ENCODE assay signal across 22 cellular contexts in genomic region chr9:138097501-138097991, GRCh38.
DNase-seq lines count a peak whose midpoint lies in the region; ATAC-seq and TF ChIP-seq lines count a peak whose summit lies in the region.
"Had no signal": no experiment of that assay in that cellular context is flagged by ENCODE, and none has a peak within 500 bp of the region (broad histone marks: within the 10 kb centered on the region; RNA-seq: fewer than 3 reads in every experiment).

No MANE protein-coding gene starts in this region.

- H3K9me3 Mint-ChIP-seq in activated naive CD4-positive, alpha-beta T cell treated with anti-CD3 and anti-CD28 coated beads, Interleukin-2, amount 10 ng/mL, durations not matched to agents 7 days and 5 days: no peaks in the 10 kb centered on the region
- no peaks in the 10 kb centered on the region for H3K9me3 Mint-ChIP-seq in activated CD4-positive, alpha-beta memory T cell treated with anti-CD3 and anti-CD28 coated beads, Interleukin-2, amount 10 ng/mL, durations not matched to agents 7 days and 5 days
- H3K9me3 Mint-ChIP-seq: activated T-helper 2 cell treated with anti-CD3 and anti-CD28 coated beads, Interferon-gamma antibody, Interleukin-2, Interleukin-4, amounts not matched to agents 10 μg/mL and 5 μg/mL and 100 μg/mL, durations not matched to agents 14 hours and 24 hours and 36 hours had no signal

- H3K4me1 ChIP-seq in upper lobe of left lung (no peaks in the 10 kb centered on the region), A673 (ENCODE audit: insufficient read depth, low read length, poor library complexity, severe bottlenecking) (no peaks in the 10 kb centered on the region)
- H3K4me1 ChIP-seq: BLaER1 treated with 17β-estradiol and CSF1 and Interleukin-3, amounts not matched to agents 10 nM and 100 nM; breast epithelium; SJSA1 had no signal

- CTCF ChIA-PET in activated naive CD4-positive, alpha-beta T cell treated with anti-CD3 and anti-CD28 coated beads, Interleukin-2, amount 10 ng/mL, durations not matched to agents 7 days and 5 days (lab: Charles Lee): no interaction called here
- CTCF ChIA-PET in activated CD4-positive, alpha-beta memory T cell treated with anti-CD3 and anti-CD28 coated beads, Interleukin-2, amount 10 ng/mL, durations not matched to agents 7 days and 5 days (lab: Charles Lee): no interaction called here
- CTCF ChIA-PET in A673 (lab: Charles Lee): no interaction called here

- WGBS in upper lobe of left lung, 2 donors: 67 to 83% methylated on average over 8 to 12 of the region's 13 CpGs

- H3K9me3 ChIP-seq in upper lobe of left lung (no peaks in the 10 kb centered on the region), A673 (ENCODE audit: low read depth, low read length, poor library complexity, severe bottlenecking) (no peaks in the 10 kb centered on the region)
- H3K9me3 ChIP-seq: BLaER1 treated with 17β-estradiol and CSF1 and Interleukin-3, amounts not matched to agents 10 nM and 100 nM; SJSA1 had no signal

- TF ChIP-seq POLR2A in upper lobe of left lung (IDR thresholded peaks at IDR 0.05): no peak

- H3K4me3 ChIP-seq in upper lobe of left lung (no peak overlapping the region), A673 (ENCODE audit: low read depth, low read length, poor library complexity, severe bottlenecking) (no peak overlapping the region)
- H3K4me3 ChIP-seq: BLaER1 treated with 17β-estradiol and CSF1 and Interleukin-3, amounts not matched to agents 10 nM and 100 nM; breast epithelium; SJSA1 had no signal

- POLR2A ChIA-PET in activated CD4-positive, alpha-beta memory T cell treated with anti-CD3 and anti-CD28 coated beads, Interleukin-2, amount 10 ng/mL, durations not matched to agents 7 days and 5 days (lab: Charles Lee): no interaction called here
- POLR2A ChIA-PET in A673 (lab: Charles Lee; ENCODE audit: low non-redundant PET): no interaction called here

- DNase-seq in activated naive CD4-positive, alpha-beta T cell treated with anti-CD3 and anti-CD28 coated beads, Interleukin-2, amount 10 ng/mL, durations not matched to agents 7 days and 5 days: peak; percentile 11
- DNase-seq in activated naive CD4-positive, alpha-beta T cell treated with Interleukin-2 at 50 U/mL for 16 hours: no peak
- peak; percentile 11 for DNase-seq in activated CD4-positive, alpha-beta memory T cell treated with anti-CD3 and anti-CD28 coated beads, Interleukin-2, amount 10 ng/mL, durations not matched to agents 7 days and 5 days
- peak; percentile 32 for DNase-seq in left lobe of liver (ENCODE audit: low spot score)
- peak; percentile 9 to 44 for DNase-seq in upper lobe of left lung
- DNase-seq in cerebellum (ENCODE audit: low spot score): no peak
- no peak for DNase-seq in H4 (ENCODE audit: low spot score)
- no peak for DNase-seq in A673 (ENCODE audit: low spot score)
- DNase-seq: Calu3; foreskin melanocyte; mesendoderm; NCI-H1105; NCI-H2081 treated with DMSO at 0.1 percent for 48 hours; stimulated activated naive B cell treated with anti-CD40 and anti-IgM and Interleukin-4, amounts not matched to agents 10 μg/mL and 1 μg/mL and 100 μg/mL, for 72 hours; WERI-Rb-1 had no signal

- TF ChIP-seq CTCF in upper lobe of left lung (IDR thresholded peaks at IDR 0.05): no peak
- no peak for TF ChIP-seq CTCF in A673 (conservative IDR thresholded peaks at IDR 0.05; ENCODE audit: low read depth, low read length)

- no peak overlapping the region for H3K27ac ChIP-seq in upper lobe of left lung
- no peak overlapping the region for H3K27ac ChIP-seq in A673 (ENCODE audit: low read depth, low read length, poor library complexity, severe bottlenecking)
- H3K27ac ChIP-seq: BLaER1 treated with 17β-estradiol and CSF1 and Interleukin-3, amounts not matched to agents 10 nM and 100 nM; breast epithelium; epithelial cell of prostate; SJSA1; WERI-Rb-1 had no signal

- H3K36me3 Mint-ChIP-seq in activated naive CD4-positive, alpha-beta T cell treated with anti-CD3 and anti-CD28 coated beads, Interleukin-2, amount 10 ng/mL, durations not matched to agents 7 days and 5 days: no peaks in the 10 kb centered on the region
- no peaks in the 10 kb centered on the region for H3K36me3 Mint-ChIP-seq in activated CD4-positive, alpha-beta memory T cell treated with anti-CD3 and anti-CD28 coated beads, Interleukin-2, amount 10 ng/mL, durations not matched to agents 7 days and 5 days (ENCODE audit: low read depth)
- H3K36me3 Mint-ChIP-seq: naive thymus-derived CD4-positive, alpha-beta T cell; stimulated activated naive B cell treated with anti-CD40 and anti-IgM and Interleukin-4, amounts not matched to agents 10 μg/mL and 1 μg/mL and 100 μg/mL, for 72 hours had no signal

- no peaks in the 10 kb centered on the region for H3K27me3 Mint-ChIP-seq in activated naive CD4-positive, alpha-beta T cell treated with anti-CD3 and anti-CD28 coated beads, Interleukin-2, amount 10 ng/mL, durations not matched to agents 7 days and 5 days
- H3K27me3 Mint-ChIP-seq in activated CD4-positive, alpha-beta memory T cell treated with anti-CD3 and anti-CD28 coated beads, Interleukin-2, amount 10 ng/mL, durations not matched to agents 7 days and 5 days: no peaks in the 10 kb centered on the region
- H3K27me3 Mint-ChIP-seq: naive thymus-derived CD4-positive, alpha-beta T cell; stimulated activated naive B cell treated with anti-CD40 and anti-IgM and Interleukin-4, amounts not matched to agents 10 μg/mL and 1 μg/mL and 100 μg/mL, for 72 hours had no signal

- no peaks in the 10 kb centered on the region for H3K27me3 ChIP-seq in upper lobe of left lung
- no peaks in the 10 kb centered on the region for H3K27me3 ChIP-seq in A673 (replicated peaks; ENCODE audit: insufficient read depth, low read depth, low read length, poor library complexity)
- H3K27me3 ChIP-seq: BLaER1 treated with 17β-estradiol and CSF1 and Interleukin-3, amounts not matched to agents 10 nM and 100 nM; breast epithelium; SJSA1 had no signal

- no TSS peak for BruUV-seq in A673 (replicated peaks; lab: Mats Ljungman, UMichigan)

- H3K36me3 ChIP-seq in upper lobe of left lung (no peaks in the 10 kb centered on the region), A673 (ENCODE audit: insufficient read depth, low read length, poor library complexity, severe bottlenecking) (no peaks in the 10 kb centered on the region)
- H3K36me3 ChIP-seq: BLaER1 treated with 17β-estradiol and CSF1 and Interleukin-3, amounts not matched to agents 10 nM and 100 nM; breast epithelium; SJSA1; WERI-Rb-1 had no signal

- H3K27ac Mint-ChIP-seq in activated naive CD4-positive, alpha-beta T cell treated with anti-CD3 and anti-CD28 coated beads, Interleukin-2, amount 10 ng/mL, durations not matched to agents 7 days and 5 days: no peak overlapping the region
- H3K27ac Mint-ChIP-seq in activated CD4-positive, alpha-beta memory T cell treated with anti-CD3 and anti-CD28 coated beads, Interleukin-2, amount 10 ng/mL, durations not matched to agents 7 days and 5 days: no peak overlapping the region
- H3K27ac Mint-ChIP-seq: activated T-helper 2 cell treated with anti-CD3 and anti-CD28 coated beads, Interferon-gamma antibody, Interleukin-2, Interleukin-4, amounts not matched to agents 10 μg/mL and 5 μg/mL and 100 μg/mL, durations not matched to agents 14 hours and 24 hours and 36 hours; naive thymus-derived CD4-positive, alpha-beta T cell; stimulated activated naive B cell treated with anti-CD40 and anti-IgM and Interleukin-4, amounts not matched to agents 10 μg/mL and 1 μg/mL and 100 μg/mL, for 72 hours had no signal

- intact Hi-C loops in A673 (cut with micrococcal nuclease; ENCODE audit: unreplicated experiment): no loop called here

- H3K4me3 Mint-ChIP-seq in activated naive CD4-positive, alpha-beta T cell treated with anti-CD3 and anti-CD28 coated beads, Interleukin-2, amount 10 ng/mL, durations not matched to agents 7 days and 5 days: no peak overlapping the region
- no peak overlapping the region for H3K4me3 Mint-ChIP-seq in activated CD4-positive, alpha-beta memory T cell treated with anti-CD3 and anti-CD28 coated beads, Interleukin-2, amount 10 ng/mL, durations not matched to agents 7 days and 5 days
- H3K4me3 Mint-ChIP-seq: naive thymus-derived CD4-positive, alpha-beta T cell; stimulated activated naive B cell treated with anti-CD40 and anti-IgM and Interleukin-4, amounts not matched to agents 10 μg/mL and 1 μg/mL and 100 μg/mL, for 72 hours had no signal

- no peak for TF ChIP-seq EP300 in upper lobe of left lung (IDR thresholded peaks at IDR 0.05)

- no peaks in the 10 kb centered on the region for H3K4me1 Mint-ChIP-seq in activated naive CD4-positive, alpha-beta T cell treated with anti-CD3 and anti-CD28 coated beads, Interleukin-2, amount 10 ng/mL, durations not matched to agents 7 days and 5 days
- no peaks in the 10 kb centered on the region for H3K4me1 Mint-ChIP-seq in activated CD4-positive, alpha-beta memory T cell treated with anti-CD3 and anti-CD28 coated beads, Interleukin-2, amount 10 ng/mL, durations not matched to agents 7 days and 5 days
- H3K4me1 Mint-ChIP-seq: naive thymus-derived CD4-positive, alpha-beta T cell; stimulated activated naive B cell treated with anti-CD40 and anti-IgM and Interleukin-4, amounts not matched to agents 10 μg/mL and 1 μg/mL and 100 μg/mL, for 72 hours had no signal

- ATAC-seq in left lobe of liver (no peak), upper lobe of left lung (ENCODE audit: low FRiP score in 2 of 2) (peak in 1 of 2 donors; percentile 9)
- ATAC-seq: naive thymus-derived CD4-positive, alpha-beta T cell; Panc1; stimulated activated naive B cell treated with anti-CD40 and anti-IgM and Interleukin-4, amounts not matched to agents 10 μg/mL and 1 μg/mL and 100 μg/mL, for 72 hours had no signal

Comparison
In these comparisons a context has a peak if more than half of its experiments do, and no peak if none do; other contexts are left out.
1. DNase-seq: peak in activated naive CD4-positive, alpha-beta T cell treated with anti-CD3 and anti-CD28 coated beads, Interleukin-2, amount 10 ng/mL, durations not matched to agents 7 days and 5 days (single experiment), activated CD4-positive, alpha-beta memory T cell treated with anti-CD3 and anti-CD28 coated beads, Interleukin-2, amount 10 ng/mL, durations not matched to agents 7 days and 5 days (single experiment), left lobe of liver (single experiment) and upper lobe of left lung (2 of 2); none in activated naive CD4-positive, alpha-beta T cell treated with Interleukin-2 at 50 U/mL for 16 hours (single experiment), cerebellum (single experiment), H4 (single experiment) and A673 (single experiment).